In the genomic region with DNA sequence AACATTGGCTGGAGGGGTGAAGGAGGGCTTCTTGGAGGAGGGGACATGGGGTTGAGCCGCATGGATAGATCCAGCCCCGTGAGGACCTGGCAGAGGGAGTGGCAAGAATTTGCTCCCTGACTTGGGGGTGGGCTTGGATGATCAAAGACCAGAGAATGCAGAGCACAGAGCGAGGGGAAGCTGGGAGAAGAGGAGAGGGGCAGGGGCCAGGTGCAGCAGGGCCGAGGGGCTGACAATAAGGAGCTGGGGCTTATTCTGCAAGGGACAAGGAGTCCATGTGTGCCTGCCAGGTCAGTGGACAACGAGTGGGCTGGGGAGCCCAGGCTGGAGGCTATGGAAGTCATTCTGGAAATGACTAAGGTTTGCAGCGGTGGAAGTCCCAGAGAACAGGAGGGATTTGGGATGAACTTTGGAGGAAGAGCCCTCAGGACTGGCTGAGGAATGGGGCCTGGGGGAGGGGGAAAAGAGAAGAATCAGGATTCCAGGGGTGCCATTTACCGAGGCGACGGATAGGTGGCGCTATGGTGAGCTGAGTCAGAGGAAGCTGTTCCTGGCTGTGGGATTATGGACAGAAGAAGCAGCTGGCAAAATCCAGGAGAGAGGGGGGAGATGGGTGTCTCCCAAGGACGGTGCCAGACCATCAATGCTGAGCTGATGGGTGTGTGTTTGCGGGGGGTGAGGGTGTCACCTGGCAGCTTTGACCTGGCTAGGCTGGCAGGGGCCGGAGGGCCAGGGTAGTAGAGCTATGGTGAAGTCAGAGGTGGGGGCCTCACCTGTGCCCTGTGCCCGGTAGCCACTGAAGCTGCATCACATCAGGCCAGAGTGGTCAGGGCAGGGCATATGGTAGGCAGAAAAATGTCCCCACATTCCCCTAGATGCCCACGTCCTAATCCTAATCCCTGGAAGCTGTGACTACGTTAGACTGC, we compare ENCODE assay signal across 8 cellular contexts. TPM values are rescaled to one million over a fixed set of nuclear protein-coding genes. Genes with fewer than 3 reads are reported as not detected.
DNase-seq lines count a peak whose midpoint lies in the region; ATAC-seq and TF ChIP-seq lines count a peak whose summit lies in the region.

No MANE protein-coding gene starts in this region.

- H3K27ac ChIP-seq in 22Rv1 = no peak overlapping the region
- no peak overlapping the region for H3K27ac ChIP-seq in DOHH2 (ENCODE audit: low read depth, low read length)
- no peak overlapping the region for H3K27ac ChIP-seq in adrenal gland
- H3K27ac ChIP-seq in substantia nigra (ENCODE audit: low read depth, low read length, poor library complexity, severe bottlenecking) = no peak overlapping the region

- H3K27me3 ChIP-seq in DOHH2 (ENCODE audit: control insufficient read depth, low read length) = peaks cover 9% of the 10 kb centered on the region; the same call in 1 of the 2 replicates
- H3K27me3 ChIP-seq in adrenal gland = peaks cover 4% of the 10 kb centered on the region

- no peak for ATAC-seq in HG02852 (IDR thresholded peaks at IDR 0.05; ENCODE audit: unreplicated experiment)

- no peaks in the 10 kb centered on the region for H3K79me2 ChIP-seq in DOHH2 (ENCODE audit: control insufficient read depth, low read length)

- H3K36me3 ChIP-seq in DOHH2 (ENCODE audit: control insufficient read depth, low read length) (no peaks in the 10 kb centered on the region), adrenal gland (replicated peaks in 1 of 2) (no peaks in the 10 kb centered on the region)

- no peaks in the 10 kb centered on the region for H3K4me1 ChIP-seq in DOHH2 (ENCODE audit: control insufficient read depth, low read length)
- no peaks in the 10 kb centered on the region for H3K4me1 ChIP-seq in adrenal gland (replicated peaks in 1 of 2)

- intact Hi-C loops in adrenal gland (cut with DNase I) = no loop called here

- DNase-seq in NCI-H1694 treated with DMSO at 0.1 percent for 48 hours (lab: John Stamatoyannopoulos, UW) (peak; percentile 67), adrenal gland (peak; percentile 20 to 75 (median 42)), hepatic stellate cell (ENCODE audit: low spot score) (peak; percentile 89), substantia nigra (lab: John Stamatoyannopoulos, UW) (peak in 32 of 49 donors; percentile 2 to 66 (median 17))
- DNase-seq in effector CD8-positive, alpha-beta T cell (lab: John Stamatoyannopoulos, UW) = no peak

- H3K4me2 ChIP-seq in DOHH2 (ENCODE audit: low read length) = no peak overlapping the region

- H3F3A ChIP-seq in DOHH2 (ENCODE audit: control insufficient read depth, insufficient read depth) = no peaks in the 10 kb centered on the region

- no peaks in the 10 kb centered on the region for H3K9me3 ChIP-seq in DOHH2 (ENCODE audit: control insufficient read depth, insufficient read depth, low read length)
- H3K9me3 ChIP-seq in adrenal gland (replicated peaks in 1 of 3) = no peaks in the 10 kb centered on the region

- 35 to 40% (median 38%) methylated on average over 16 of the region's 16 CpGs for WGBS in adrenal gland, 4 donors

- no peaks in the 10 kb centered on the region for H3K9me2 ChIP-seq in DOHH2 (replicated peaks; ENCODE audit: control insufficient read depth, low read length)

- H4K20me1 ChIP-seq in DOHH2 (ENCODE audit: control insufficient read depth, insufficient read depth, low read depth, low read length) = no peaks in the 10 kb centered on the region

- TF ChIP-seq CTCF in 22Rv1 (IDR thresholded peaks at IDR 0.05) = peak; percentile 83
- peak; percentile 90 for TF ChIP-seq CTCF in DOHH2 (IDR thresholded peaks at IDR 0.05; ENCODE audit: low read depth, low read length, poor library complexity, severe bottlenecking)
- TF ChIP-seq CTCF in adrenal gland (IDR thresholded peaks at IDR 0.05) = peak; percentile 22 to 57 (median 52)

- no peak for TF ChIP-seq POLR2A in adrenal gland (IDR thresholded peaks at IDR 0.05)

- H3K4me3 ChIP-seq in DOHH2 (ENCODE audit: low read length) (no peak overlapping the region), adrenal gland (no peak overlapping the region)

RNA-seq across cellular contexts. Expression of gene KCNG1, which starts 7.8 kb away (rescaled TPM):
- total RNA-seq in adrenal gland = 1 to 10 TPM in 3 of 8 donors, under 1 TPM in 2, not detected in 3; 0.14 to 4.7 (median 1.7) TPM
- 1 to 10 TPM in 2 of 3 donors, under 1 TPM in 1; 0.95 to 5.3 (median 1.3) TPM for polyA plus RNA-seq in adrenal gland

RNA-seq across cellular contexts. Expression of gene MOCS3, which starts 56.4 kb away (rescaled TPM):
- 1 to 10 TPM; 4.2 to 7.5 (median 5.9) TPM for total RNA-seq in adrenal gland
- polyA plus RNA-seq in adrenal gland = 1 to 10 TPM; 1.0 to 3.3 (median 1.1) TPM

RNA-seq across cellular contexts. Expression of gene DPM1, which starts 56.7 kb away (rescaled TPM):
- total RNA-seq in adrenal gland = 10 to 100 TPM; 33.2 to 64.6 (median 42.9) TPM
- polyA plus RNA-seq in adrenal gland = 100 to 1,000 TPM in 1 of 3 donors, 10 to 100 TPM in 2; 21.0 to 145 (median 23.2) TPM
